ENCODE assay signal across 8 cellular contexts in the genomic region with DNA sequence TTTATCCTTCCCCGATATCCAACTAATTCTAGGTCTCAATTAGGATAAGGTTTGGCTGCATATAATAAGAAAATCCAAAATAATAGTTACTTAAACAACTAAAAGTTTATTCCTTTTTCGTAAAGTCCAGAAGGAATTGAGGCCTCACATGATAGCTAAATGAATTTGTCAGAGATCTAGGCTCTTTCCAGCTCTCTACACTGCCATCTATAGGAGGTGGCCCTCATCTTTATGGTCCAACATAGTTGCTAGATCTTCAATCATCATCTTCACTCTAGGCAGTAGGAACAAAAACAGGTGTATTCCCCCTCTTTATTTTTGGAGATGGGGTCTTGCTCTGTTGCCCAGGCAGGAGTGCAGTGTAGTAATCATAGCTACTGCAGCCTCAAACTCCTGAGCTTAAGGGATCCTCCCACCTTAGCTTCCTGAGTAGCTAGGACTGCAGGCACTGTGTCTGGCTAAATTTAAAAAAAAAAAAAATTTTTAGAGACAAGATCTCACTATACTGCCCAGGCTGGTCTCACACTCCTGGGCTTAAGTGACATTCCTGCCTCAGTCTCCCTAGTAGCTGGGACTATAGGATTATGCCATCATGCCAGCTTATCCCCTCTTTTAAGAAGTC. TPM values are rescaled to one million over a fixed set of nuclear protein-coding genes. Genes with fewer than 3 reads are reported as not detected.
DNase-seq lines count a peak whose midpoint lies in the region; ATAC-seq and TF ChIP-seq lines count a peak whose summit lies in the region.

No MANE protein-coding gene starts in this region.

- CTCF ChIA-PET in Caco-2 (lab: Charles Lee), result interaction anchor here (0.6 to 1.5 kb wide), 11 partner anchors 9 to 146 kb away, joined by 3 to 12 read pairs (median 4); no protein-coding TSS in a partner anchor

- no peaks in the 10 kb centered on the region for H3K27me3 Mint-ChIP-seq in Caco-2 (ENCODE audit: insufficient read depth, unreplicated experiment)
- no peaks in the 10 kb centered on the region for H3K27me3 Mint-ChIP-seq in neural progenitor cell (ENCODE audit: insufficient read depth, low read depth)

- H3K27me3 ChIP-seq in Caco-2 (replicated peaks; ENCODE audit: control insufficient read depth, insufficient read depth, low read length) (no peaks in the 10 kb centered on the region), neural progenitor cell (no peaks in the 10 kb centered on the region)

- BruUV-seq in Caco-2 (replicated peaks; lab: Mats Ljungman, UMichigan), result no TSS peak

- TF ChIP-seq CTCF in Caco-2 (IDR thresholded peaks at IDR 0.05; ENCODE audit: insufficient read depth in 1 of 2, low read depth in 1 of 2, low read length in 1 of 2, severe bottlenecking in 1 of 2, unreplicated experiment in 1 of 2) (peak; percentile 10 to 66), neural progenitor cell (IDR thresholded peaks at IDR 0.05) (peak; percentile 57)

- intact Hi-C loops in Caco-2 (cut with micrococcal nuclease; ENCODE audit: unreplicated experiment), result loop anchor here (1.0 to 5.0 kb wide), 2 partner anchors 63 to 95 kb away; no protein-coding TSS in a partner anchor

- H3K36me3 Mint-ChIP-seq in Caco-2 (ENCODE audit: insufficient read depth, unreplicated experiment), result no peaks in the 10 kb centered on the region
- no peaks in the 10 kb centered on the region for H3K36me3 Mint-ChIP-seq in neural progenitor cell

- H3F3A ChIP-seq in neural progenitor cell (ENCODE audit: low read depth), result no peaks in the 10 kb centered on the region

- no peak overlapping the region for H3K4me3 ChIP-seq in Caco-2 (ENCODE audit: low read depth, low read length)
- H3K4me3 ChIP-seq in neural progenitor cell, result no peak overlapping the region

- no peaks in the 10 kb centered on the region for H3K4me1 ChIP-seq in Caco-2
- no peaks in the 10 kb centered on the region for H3K4me1 ChIP-seq in neural progenitor cell

- no peak overlapping the region for H3K9ac ChIP-seq in neural progenitor cell

- no peak overlapping the region for H3K27ac ChIP-seq in neural progenitor cell

- no peak overlapping the region for H3K4me3 Mint-ChIP-seq in Caco-2 (ENCODE audit: unreplicated experiment)
- no peak overlapping the region for H3K4me3 Mint-ChIP-seq in neural progenitor cell

- H3K27ac Mint-ChIP-seq in Caco-2 (ENCODE audit: unreplicated experiment), result no peak overlapping the region
- no peak overlapping the region for H3K27ac Mint-ChIP-seq in neural progenitor cell

- H3K9me3 Mint-ChIP-seq in Caco-2 (ENCODE audit: unreplicated experiment), result no peaks in the 10 kb centered on the region
- H3K9me3 Mint-ChIP-seq in neural progenitor cell, result no peaks in the 10 kb centered on the region

- H3K9me3 ChIP-seq in Caco-2 (no peaks in the 10 kb centered on the region), neural progenitor cell (ENCODE audit: low read depth) (no peaks in the 10 kb centered on the region)

- H2AFZ ChIP-seq in neural progenitor cell (replicated peaks), result no peak overlapping the region

- no peak overlapping the region for H3K4me2 ChIP-seq in neural progenitor cell

- H4K20me1 ChIP-seq in neural progenitor cell (ENCODE audit: low read depth), result no peaks in the 10 kb centered on the region

- no peaks in the 10 kb centered on the region for H3K36me3 ChIP-seq in Caco-2 (ENCODE audit: control insufficient read depth, insufficient read depth, low read length)
- no peaks in the 10 kb centered on the region for H3K36me3 ChIP-seq in neural progenitor cell

- POLR2A ChIA-PET in Caco-2 (lab: Charles Lee), result no interaction called here

- ATAC-seq in GM18861 (IDR thresholded peaks at IDR 0.05; ENCODE audit: unreplicated experiment) (peak; percentile 60), HG02884 (IDR thresholded peaks at IDR 0.05; ENCODE audit: unreplicated experiment) (no peak), GM19463 (IDR thresholded peaks at IDR 0.05; ENCODE audit: unreplicated experiment) (no peak), HG02852 (IDR thresholded peaks at IDR 0.05; ENCODE audit: unreplicated experiment) (no peak)

- DNase-seq in Caco-2 (peak in 1 of 2 experiments; percentile 34), NCI-H69 (lab: John Stamatoyannopoulos, UW) (peak; percentile 52), dermis microvascular lymphatic vessel endothelial cell (ENCODE audit: low read depth in 2 of 2) (peak; percentile 36 to 61), neural progenitor cell (ENCODE audit: low spot score) (peak; percentile 31)

- no peaks in the 10 kb centered on the region for H3K79me2 ChIP-seq in neural progenitor cell (ENCODE audit: low read depth)

- H3K4me1 Mint-ChIP-seq in Caco-2 (ENCODE audit: low read depth, unreplicated experiment), result no peaks in the 10 kb centered on the region
- peaks cover 5% of the 10 kb centered on the region for H3K4me1 Mint-ChIP-seq in neural progenitor cell

RNA-seq across cellular contexts. Expression of a gene that starts 46.5 kb away (rescaled TPM):
- total RNA-seq in Caco-2 (2022), result 28.0 and 28.3 TPM in 2 replicates
- total RNA-seq in dermis microvascular lymphatic vessel endothelial cell, result 13.0 and 14.2 TPM in 2 replicates
- total RNA-seq in neural progenitor cell (ENCODE audit: low replicate concordance), result 26.8 and 34.5 TPM in 2 replicates
